In genomic region chr20:63404129-63405085, GRCh38 we compare ENCODE assay signal across 2 cellular contexts.
TF ChIP-seq lines count a peak whose summit lies in the region.

No MANE protein-coding gene starts in this region.

TF ChIP-seq in HepG2, 621 proteins besides CTCF, POLR2A, EP300 and RAD21:
- TF ChIP-seq EED (CRISPR knock-in tag; IDR thresholded peaks at IDR 0.05), result 0 out of 2 replicates have a peak, but pooled peaks have one; percentile 54
- TF ChIP-seq MNT (IDR thresholded peaks at IDR 0.05), result peak; percentile 22; the same call in 1 of the 2 replicates
- no peak for TF ChIP-seq IRF9 (CRISPR knock-in tag; IDR thresholded peaks at IDR 0.05; ENCODE audit: borderline replicate concordance)
- TF ChIP-seq ZNF687 (CRISPR knock-in tag; IDR thresholded peaks at IDR 0.05), result no peak

TF ChIP-seq in WTC11, 78 proteins besides CTCF, POLR2A, EP300 and RAD21:
- TF ChIP-seq ZNF423 (CRISPR knock-in tag; IDR thresholded peaks at IDR 0.05), result 0 out of 2 replicates have a peak, but pooled peaks have one; percentile 17
- peak; percentile 8; the same call in 1 of the 2 replicates for TF ChIP-seq RELA (CRISPR knock-in tag; IDR thresholded peaks at IDR 0.05; ENCODE audit: borderline replicate concordance)
- no peak for TF ChIP-seq NR3C1 (CRISPR knock-in tag; conservative IDR thresholded peaks at IDR 0.05; ENCODE audit: low read depth)
- TF ChIP-seq E2F4 (CRISPR knock-in tag; IDR thresholded peaks at IDR 0.05; ENCODE audit: borderline replicate concordance, low read depth), result no peak
- TF ChIP-seq MAX (CRISPR knock-in tag; IDR thresholded peaks at IDR 0.05), result 0 out of 2 replicates have a peak, but pooled peaks have one; percentile 29
